1 cellular context compared by ENCODE assay signal in the genomic region with DNA sequence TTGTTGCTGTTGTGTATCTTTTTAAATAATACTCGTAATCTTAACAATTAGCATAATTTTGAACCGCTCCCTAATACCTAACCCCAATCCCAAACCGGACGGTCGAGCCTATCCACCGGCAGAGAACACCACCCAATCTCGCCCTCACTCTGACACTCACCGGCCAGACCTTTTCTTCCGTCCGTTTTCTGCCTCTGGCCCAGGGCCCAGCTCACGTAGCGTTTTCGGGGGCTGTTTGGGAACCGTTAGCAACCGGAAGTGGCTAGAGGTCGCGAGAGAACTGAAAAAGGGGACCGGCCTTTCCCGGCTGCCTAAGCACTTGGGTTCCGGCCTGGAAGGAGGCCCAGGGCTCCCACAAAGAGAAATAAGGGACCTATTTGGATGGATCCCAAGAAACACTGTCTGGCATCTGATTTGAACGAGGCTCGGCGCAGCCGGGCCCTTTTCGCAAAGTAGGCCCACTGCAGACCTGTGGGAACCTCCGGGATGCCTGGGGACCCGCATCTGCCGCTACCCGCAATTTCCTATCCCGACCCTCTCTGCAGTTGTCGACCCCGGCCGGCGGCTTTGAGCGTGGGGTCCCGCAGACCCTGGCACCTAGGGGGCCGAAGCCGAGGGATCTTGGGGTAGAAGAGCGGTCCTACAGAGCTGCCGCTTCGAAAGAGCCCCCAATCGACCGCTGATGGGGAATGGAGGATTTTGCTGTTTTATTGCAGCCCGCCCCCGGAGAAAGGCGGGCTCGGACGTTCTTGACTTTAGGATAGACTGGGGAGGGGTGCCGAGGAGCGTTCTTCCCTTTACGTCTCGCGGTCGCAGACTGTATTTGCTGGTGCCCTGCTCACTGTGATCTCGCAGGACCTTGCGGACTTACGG.
TF ChIP-seq lines count a peak whose summit lies in the region.

No MANE protein-coding gene starts in this region.

TF ChIP-seq in HepG2, 621 proteins besides CTCF, POLR2A, EP300 and RAD21 (continued from another document and continues in another):
- TF ChIP-seq, protein P1, sequence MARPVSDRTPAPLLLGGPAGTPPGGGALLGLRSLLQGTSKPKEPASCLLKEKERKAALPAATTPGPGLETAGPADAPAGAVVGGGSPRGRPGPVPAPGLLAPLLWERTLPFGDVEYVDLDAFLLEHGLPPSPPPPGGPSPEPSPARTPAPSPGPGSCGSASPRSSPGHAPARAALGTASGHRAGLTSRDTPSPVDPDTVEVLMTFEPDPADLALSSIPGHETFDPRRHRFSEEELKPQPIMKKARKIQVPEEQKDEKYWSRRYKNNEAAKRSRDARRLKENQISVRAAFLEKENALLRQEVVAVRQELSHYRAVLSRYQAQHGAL (CRISPR knock-in tag; IDR thresholded peaks at IDR 0.05; ENCODE audit: not compliant biosample characterization), result no peak
- TF ChIP-seq EHMT2 (IDR thresholded peaks at IDR 0.05; ENCODE audit: borderline replicate concordance, low read depth, low read length) (no peak; the same call in 1 of the 2 replicates), MED1 (CRISPR knock-in tag; IDR thresholded peaks at IDR 0.05) (peak; percentile 90), MIER2 (CRISPR knock-in tag; IDR thresholded peaks at IDR 0.05) (peak; percentile 79), SAP130 (CRISPR knock-in tag; IDR thresholded peaks at IDR 0.05; ENCODE audit: low read depth) (peak; percentile 99), ZSCAN21 (CRISPR knock-in tag; IDR thresholded peaks at IDR 0.05; ENCODE audit: borderline replicate concordance) (peak; percentile 76; the same call in 1 of the 2 replicates), MLLT10 (CRISPR knock-in tag; IDR thresholded peaks at IDR 0.05) (no peak), CHD2 (IDR thresholded peaks at IDR 0.05; ENCODE audit: low read depth, low read length) (peak; percentile 88), ELF4 (CRISPR knock-in tag; IDR thresholded peaks at IDR 0.05; ENCODE audit: borderline replicate concordance) (peak; percentile 93), ZC3H13 (CRISPR knock-in tag; IDR thresholded peaks at IDR 0.05) (peak; percentile 93; the same call in 1 of the 2 replicates), SETDB1 (CRISPR knock-in tag; IDR thresholded peaks at IDR 0.05; ENCODE audit: borderline replicate concordance) (peak; percentile 69; the same call in 1 of the 2 replicates), MIXL1 (CRISPR knock-in tag; IDR thresholded peaks at IDR 0.05) (peak; percentile 92), SIN3A (IDR thresholded peaks at IDR 0.05; ENCODE audit: borderline replicate concordance, low read depth, low read length) (peak; percentile 85), KMT2A (CRISPR knock-in tag; IDR thresholded peaks at IDR 0.05) (peak; percentile 100), CENPT (CRISPR knock-in tag; IDR thresholded peaks at IDR 0.05; ENCODE audit: low read depth) (no peak; the same call in 1 of the 2 replicates), FOSL1 (CRISPR knock-in tag; IDR thresholded peaks at IDR 0.05; ENCODE audit: borderline replicate concordance) (no peak), ZFP41 (CRISPR knock-in tag; IDR thresholded peaks at IDR 0.05; ENCODE audit: borderline replicate concordance) (0 out of 2 replicates have a peak, but pooled peaks have one; percentile 52), NR3C1 (CRISPR knock-in tag; IDR thresholded peaks at IDR 0.05) (no peak), ZNF101 (CRISPR knock-in tag; IDR thresholded peaks at IDR 0.05; ENCODE audit: borderline replicate concordance, low read depth) (peak; percentile 74; the same call in 1 of the 2 replicates), HNRNPK (IDR thresholded peaks at IDR 0.05; ENCODE audit: low read depth, low read length, poor library complexity, severe bottlenecking) (no peak), ATRX (CRISPR knock-in tag; IDR thresholded peaks at IDR 0.05; ENCODE audit: borderline replicate concordance) (no peak), HNRNPLL (IDR thresholded peaks at IDR 0.05; ENCODE audit: low read depth, low read length, poor library complexity, severe bottlenecking) (peak; percentile 66), ZNF746 (CRISPR knock-in tag; IDR thresholded peaks at IDR 0.05) (no peak), ZMAT3 (CRISPR knock-in tag; conservative IDR thresholded peaks at IDR 0.05) (peak; percentile 88; the same call in 1 of the 2 replicates), SRSF9 (IDR thresholded peaks at IDR 0.05; ENCODE audit: borderline replicate concordance, insufficient read depth, low read depth, low read length, poor library complexity, severe bottlenecking) (no peak), ARID2 (CRISPR knock-in tag; IDR thresholded peaks at IDR 0.05; ENCODE audit: borderline replicate concordance) (no peak)
- TF ChIP-seq, protein P2, sequence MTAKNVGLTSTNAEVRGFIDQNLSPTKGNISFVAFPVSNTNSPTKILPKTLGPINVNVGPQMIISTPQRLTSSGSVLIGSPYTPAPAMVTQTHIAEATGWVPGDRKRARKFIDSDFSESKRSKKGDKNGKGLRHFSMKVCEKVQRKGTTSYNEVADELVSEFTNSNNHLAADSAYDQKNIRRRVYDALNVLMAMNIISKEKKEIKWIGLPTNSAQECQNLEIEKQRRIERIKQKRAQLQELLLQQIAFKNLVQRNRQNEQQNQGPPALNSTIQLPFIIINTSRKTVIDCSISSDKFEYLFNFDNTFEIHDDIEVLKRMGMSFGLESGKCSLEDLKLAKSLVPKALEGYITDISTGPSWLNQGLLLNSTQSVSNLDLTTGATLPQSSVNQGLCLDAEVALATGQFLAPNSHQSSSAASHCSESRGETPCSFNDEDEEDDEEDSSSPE (CRISPR knock-in tag; IDR thresholded peaks at IDR 0.05), result peak; percentile 47; the same call in 1 of the 2 replicates
- TF ChIP-seq, protein P3, sequence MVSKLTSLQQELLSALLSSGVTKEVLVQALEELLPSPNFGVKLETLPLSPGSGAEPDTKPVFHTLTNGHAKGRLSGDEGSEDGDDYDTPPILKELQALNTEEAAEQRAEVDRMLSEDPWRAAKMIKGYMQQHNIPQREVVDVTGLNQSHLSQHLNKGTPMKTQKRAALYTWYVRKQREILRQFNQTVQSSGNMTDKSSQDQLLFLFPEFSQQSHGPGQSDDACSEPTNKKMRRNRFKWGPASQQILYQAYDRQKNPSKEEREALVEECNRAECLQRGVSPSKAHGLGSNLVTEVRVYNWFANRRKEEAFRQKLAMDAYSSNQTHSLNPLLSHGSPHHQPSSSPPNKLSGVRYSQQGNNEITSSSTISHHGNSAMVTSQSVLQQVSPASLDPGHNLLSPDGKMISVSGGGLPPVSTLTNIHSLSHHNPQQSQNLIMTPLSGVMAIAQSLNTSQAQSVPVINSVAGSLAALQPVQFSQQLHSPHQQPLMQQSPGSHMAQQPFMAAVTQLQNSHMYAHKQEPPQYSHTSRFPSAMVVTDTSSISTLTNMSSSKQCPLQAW (CRISPR knock-in tag; IDR thresholded peaks at IDR 0.05), result peak; percentile 97
- TF ChIP-seq, protein P4, sequence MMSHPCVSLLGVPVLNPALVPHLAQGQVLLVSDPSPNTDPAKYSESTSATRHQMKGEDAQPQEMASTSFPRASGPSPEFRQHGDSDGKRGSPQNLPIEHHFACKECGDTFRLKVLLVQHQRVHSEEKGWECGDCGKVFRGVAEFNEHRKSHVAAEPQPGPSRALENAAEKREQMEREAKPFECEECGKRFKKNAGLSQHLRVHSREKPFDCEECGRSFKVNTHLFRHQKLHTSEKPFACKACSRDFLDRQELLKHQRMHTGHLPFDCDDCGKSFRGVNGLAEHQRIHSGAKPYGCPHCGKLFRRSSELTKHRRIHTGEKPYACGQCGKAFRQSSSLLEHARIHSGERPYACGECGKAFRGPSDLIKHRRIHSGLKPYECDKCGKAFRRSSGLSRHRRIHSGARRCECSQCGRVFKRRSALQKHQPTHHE (CRISPR knock-in tag; IDR thresholded peaks at IDR 0.05; ENCODE audit: borderline replicate concordance), result peak; percentile 88; the same call in 1 of the 2 replicates
- TF ChIP-seq, protein P5, sequence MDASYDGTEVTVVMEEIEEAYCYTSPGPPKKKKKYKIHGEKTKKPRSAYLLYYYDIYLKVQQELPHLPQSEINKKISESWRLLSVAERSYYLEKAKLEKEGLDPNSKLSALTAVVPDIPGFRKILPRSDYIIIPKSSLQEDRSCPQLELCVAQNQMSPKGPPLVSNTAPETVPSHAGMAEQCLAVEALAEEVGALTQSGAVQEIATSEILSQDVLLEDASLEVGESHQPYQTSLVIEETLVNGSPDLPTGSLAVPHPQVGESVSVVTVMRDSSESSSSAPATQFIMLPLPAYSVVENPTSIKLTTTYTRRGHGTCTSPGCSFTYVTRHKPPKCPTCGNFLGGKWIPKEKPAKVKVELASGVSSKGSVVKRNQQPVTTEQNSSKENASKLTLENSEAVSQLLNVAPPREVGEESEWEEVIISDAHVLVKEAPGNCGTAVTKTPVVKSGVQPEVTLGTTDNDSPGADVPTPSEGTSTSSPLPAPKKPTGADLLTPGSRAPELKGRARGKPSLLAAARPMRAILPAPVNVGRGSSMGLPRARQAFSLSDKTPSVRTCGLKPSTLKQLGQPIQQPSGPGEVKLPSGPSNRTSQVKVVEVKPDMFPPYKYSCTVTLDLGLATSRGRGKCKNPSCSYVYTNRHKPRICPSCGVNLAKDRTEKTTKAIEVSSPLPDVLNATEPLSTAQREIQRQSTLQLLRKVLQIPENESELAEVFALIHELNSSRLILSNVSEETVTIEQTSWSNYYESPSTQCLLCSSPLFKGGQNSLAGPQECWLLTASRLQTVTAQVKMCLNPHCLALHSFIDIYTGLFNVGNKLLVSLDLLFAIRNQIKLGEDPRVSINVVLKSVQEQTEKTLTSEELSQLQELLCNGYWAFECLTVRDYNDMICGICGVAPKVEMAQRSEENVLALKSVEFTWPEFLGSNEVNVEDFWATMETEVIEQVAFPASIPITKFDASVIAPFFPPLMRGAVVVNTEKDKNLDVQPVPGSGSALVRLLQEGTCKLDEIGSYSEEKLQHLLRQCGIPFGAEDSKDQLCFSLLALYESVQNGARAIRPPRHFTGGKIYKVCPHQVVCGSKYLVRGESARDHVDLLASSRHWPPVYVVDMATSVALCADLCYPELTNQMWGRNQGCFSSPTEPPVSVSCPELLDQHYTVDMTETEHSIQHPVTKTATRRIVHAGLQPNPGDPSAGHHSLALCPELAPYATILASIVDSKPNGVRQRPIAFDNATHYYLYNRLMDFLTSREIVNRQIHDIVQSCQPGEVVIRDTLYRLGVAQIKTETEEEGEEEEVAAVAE (CRISPR knock-in tag; IDR thresholded peaks at IDR 0.05; ENCODE audit: borderline replicate concordance), result peak; percentile 61; the same call in 1 of the 2 replicates
- TF ChIP-seq, protein P6, sequence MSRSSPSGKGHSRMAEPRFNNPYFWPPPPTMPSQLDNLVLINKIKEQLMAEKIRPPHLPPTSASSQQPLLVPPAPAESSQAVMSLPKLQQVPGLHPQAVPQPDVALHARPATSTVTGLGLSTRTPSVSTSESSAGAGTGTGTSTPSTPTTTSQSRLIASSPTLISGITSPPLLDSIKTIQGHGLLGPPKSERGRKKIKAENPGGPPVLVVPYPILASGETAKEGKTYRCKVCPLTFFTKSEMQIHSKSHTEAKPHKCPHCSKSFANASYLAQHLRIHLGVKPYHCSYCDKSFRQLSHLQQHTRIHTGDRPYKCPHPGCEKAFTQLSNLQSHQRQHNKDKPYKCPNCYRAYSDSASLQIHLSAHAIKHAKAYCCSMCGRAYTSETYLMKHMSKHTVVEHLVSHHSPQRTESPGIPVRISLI (CRISPR knock-in tag; IDR thresholded peaks at IDR 0.05; ENCODE audit: borderline replicate concordance), result peak; percentile 31; the same call in 1 of the 2 replicates
- TF ChIP-seq, protein P7, sequence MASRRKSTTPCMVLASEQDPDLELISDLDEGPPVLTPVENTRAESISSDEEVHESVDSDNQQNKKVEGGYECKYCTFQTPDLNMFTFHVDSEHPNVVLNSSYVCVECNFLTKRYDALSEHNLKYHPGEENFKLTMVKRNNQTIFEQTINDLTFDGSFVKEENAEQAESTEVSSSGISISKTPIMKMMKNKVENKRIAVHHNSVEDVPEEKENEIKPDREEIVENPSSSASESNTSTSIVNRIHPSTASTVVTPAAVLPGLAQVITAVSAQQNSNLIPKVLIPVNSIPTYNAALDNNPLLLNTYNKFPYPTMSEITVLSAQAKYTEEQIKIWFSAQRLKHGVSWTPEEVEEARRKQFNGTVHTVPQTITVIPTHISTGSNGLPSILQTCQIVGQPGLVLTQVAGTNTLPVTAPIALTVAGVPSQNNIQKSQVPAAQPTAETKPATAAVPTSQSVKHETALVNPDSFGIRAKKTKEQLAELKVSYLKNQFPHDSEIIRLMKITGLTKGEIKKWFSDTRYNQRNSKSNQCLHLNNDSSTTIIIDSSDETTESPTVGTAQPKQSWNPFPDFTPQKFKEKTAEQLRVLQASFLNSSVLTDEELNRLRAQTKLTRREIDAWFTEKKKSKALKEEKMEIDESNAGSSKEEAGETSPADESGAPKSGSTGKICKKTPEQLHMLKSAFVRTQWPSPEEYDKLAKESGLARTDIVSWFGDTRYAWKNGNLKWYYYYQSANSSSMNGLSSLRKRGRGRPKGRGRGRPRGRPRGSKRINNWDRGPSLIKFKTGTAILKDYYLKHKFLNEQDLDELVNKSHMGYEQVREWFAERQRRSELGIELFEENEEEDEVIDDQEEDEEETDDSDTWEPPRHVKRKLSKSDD (CRISPR knock-in tag; IDR thresholded peaks at IDR 0.05; ENCODE audit: low read depth), result peak; percentile 63
- TF ChIP-seq, protein P8, sequence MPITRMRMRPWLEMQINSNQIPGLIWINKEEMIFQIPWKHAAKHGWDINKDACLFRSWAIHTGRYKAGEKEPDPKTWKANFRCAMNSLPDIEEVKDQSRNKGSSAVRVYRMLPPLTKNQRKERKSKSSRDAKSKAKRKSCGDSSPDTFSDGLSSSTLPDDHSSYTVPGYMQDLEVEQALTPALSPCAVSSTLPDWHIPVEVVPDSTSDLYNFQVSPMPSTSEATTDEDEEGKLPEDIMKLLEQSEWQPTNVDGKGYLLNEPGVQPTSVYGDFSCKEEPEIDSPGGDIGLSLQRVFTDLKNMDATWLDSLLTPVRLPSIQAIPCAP (CRISPR knock-in tag; IDR thresholded peaks at IDR 0.05; ENCODE audit: low read depth), result no peak
- TF ChIP-seq, protein P9, sequence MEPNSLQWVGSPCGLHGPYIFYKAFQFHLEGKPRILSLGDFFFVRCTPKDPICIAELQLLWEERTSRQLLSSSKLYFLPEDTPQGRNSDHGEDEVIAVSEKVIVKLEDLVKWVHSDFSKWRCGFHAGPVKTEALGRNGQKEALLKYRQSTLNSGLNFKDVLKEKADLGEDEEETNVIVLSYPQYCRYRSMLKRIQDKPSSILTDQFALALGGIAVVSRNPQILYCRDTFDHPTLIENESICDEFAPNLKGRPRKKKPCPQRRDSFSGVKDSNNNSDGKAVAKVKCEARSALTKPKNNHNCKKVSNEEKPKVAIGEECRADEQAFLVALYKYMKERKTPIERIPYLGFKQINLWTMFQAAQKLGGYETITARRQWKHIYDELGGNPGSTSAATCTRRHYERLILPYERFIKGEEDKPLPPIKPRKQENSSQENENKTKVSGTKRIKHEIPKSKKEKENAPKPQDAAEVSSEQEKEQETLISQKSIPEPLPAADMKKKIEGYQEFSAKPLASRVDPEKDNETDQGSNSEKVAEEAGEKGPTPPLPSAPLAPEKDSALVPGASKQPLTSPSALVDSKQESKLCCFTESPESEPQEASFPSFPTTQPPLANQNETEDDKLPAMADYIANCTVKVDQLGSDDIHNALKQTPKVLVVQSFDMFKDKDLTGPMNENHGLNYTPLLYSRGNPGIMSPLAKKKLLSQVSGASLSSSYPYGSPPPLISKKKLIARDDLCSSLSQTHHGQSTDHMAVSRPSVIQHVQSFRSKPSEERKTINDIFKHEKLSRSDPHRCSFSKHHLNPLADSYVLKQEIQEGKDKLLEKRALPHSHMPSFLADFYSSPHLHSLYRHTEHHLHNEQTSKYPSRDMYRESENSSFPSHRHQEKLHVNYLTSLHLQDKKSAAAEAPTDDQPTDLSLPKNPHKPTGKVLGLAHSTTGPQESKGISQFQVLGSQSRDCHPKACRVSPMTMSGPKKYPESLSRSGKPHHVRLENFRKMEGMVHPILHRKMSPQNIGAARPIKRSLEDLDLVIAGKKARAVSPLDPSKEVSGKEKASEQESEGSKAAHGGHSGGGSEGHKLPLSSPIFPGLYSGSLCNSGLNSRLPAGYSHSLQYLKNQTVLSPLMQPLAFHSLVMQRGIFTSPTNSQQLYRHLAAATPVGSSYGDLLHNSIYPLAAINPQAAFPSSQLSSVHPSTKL (CRISPR knock-in tag; IDR thresholded peaks at IDR 0.05), result peak; percentile 83
